ENCODE assay signal across 20 cellular contexts in genomic region chr2:28581312-28581711, GRCh38.
A peak's percentile ranks its signal among the peaks of the same experiment; 100 is the strongest.
DNase-seq lines count a peak whose midpoint lies in the region; ATAC-seq and TF ChIP-seq lines count a peak whose summit lies in the region.
"Had no signal": no experiment of that assay in that cellular context is flagged by ENCODE, and none has a peak within 500 bp of the region (broad histone marks: within the 10 kb centered on the region; RNA-seq: fewer than 3 reads in every experiment).

No MANE protein-coding gene starts in this region.

- DNase-seq in activated T-cell treated with anti-CD3 and anti-CD28 coated beads, Interleukin-2, amount 50 U/mL, for 24 hours, result peak; percentile 7
- DNase-seq in activated T-cell treated with anti-CD3 and anti-CD28 coated beads for 4 hours, result no peak
- no peak for DNase-seq in IMR-90
- no peak for DNase-seq in mesenchymal stem cell
- DNase-seq in stimulated activated effector memory CD8-positive, alpha-beta T cell treated with anti-CD3 and anti-CD28 coated beads, Interleukin-12 subunit alpha, Interleukin-12 subunit beta, amount 100 ng/mL, for 72 hours (ENCODE audit: low spot score in 2 of 2), result no peak
- DNase-seq in A673 (ENCODE audit: low spot score), result no peak
- no peak for DNase-seq in right atrium auricular region (ENCODE audit: low spot score)
- DNase-seq: C1 segment of cervical spinal cord; Calu3; CD4-positive, alpha-beta memory T cell; COR-L47; DMS53; DMS79 treated with DMSO at 0.1 percent for 48 hours; GF-D8; H9; HFFc6 had no signal

- H3K4me1 ChIP-seq in IMR-90 (ENCODE audit: control insufficient read depth, insufficient read depth, low read length), result peaks cover 16% of the 10 kb centered on the region
- peaks cover 23% of the 10 kb centered on the region for H3K4me1 ChIP-seq in mesenchymal stem cell (ENCODE audit: control insufficient read depth, insufficient read depth, low read depth, low read length)
- peaks cover 10% of the 10 kb centered on the region for H3K4me1 ChIP-seq in A673 (ENCODE audit: insufficient read depth, low read length, poor library complexity, severe bottlenecking)
- H3K4me1 ChIP-seq in right atrium auricular region, result peaks cover 0 to 21% of the 10 kb centered on the region in 2 donors

- H3K4ac ChIP-seq in IMR-90 (ENCODE audit: low read depth, low read length) (no peak overlapping the region), mesenchymal stem cell (ENCODE audit: low read depth in 1 of 2, low read length in 2 of 2) (no peak overlapping the region)

- no peak overlapping the region for H2BK20ac ChIP-seq in IMR-90 (ENCODE audit: low read depth, low read length)

- H2BK15ac ChIP-seq in IMR-90 (ENCODE audit: low read depth, low read length) (peak overlapping the region; percentile 68; the same call in 1 of the 3 replicates), mesenchymal stem cell (ENCODE audit: low read depth, poor library complexity, severe bottlenecking) (no peak overlapping the region)

- POLR2A ChIA-PET in IMR-90 (lab: Charles Lee; ENCODE audit: unreplicated experiment), result no interaction called here
- POLR2A ChIA-PET in A673 (lab: Charles Lee; ENCODE audit: low non-redundant PET), result no interaction called here

- H3K4me1 Mint-ChIP-seq in activated T-cell treated with anti-CD3 and anti-CD28 coated beads, Interleukin-2, amount 50 U/mL, for 24 hours (ENCODE audit: low read depth), result peaks cover 35% of the 10 kb centered on the region
- H3K4me1 Mint-ChIP-seq in stimulated activated effector memory CD8-positive, alpha-beta T cell treated with anti-CD3 and anti-CD28 coated beads, Interleukin-12 subunit alpha, Interleukin-12 subunit beta, amount 100 ng/mL, for 72 hours, result peaks cover 12% of the 10 kb centered on the region

- no peaks in the 10 kb centered on the region for H4K20me1 ChIP-seq in IMR-90 (ENCODE audit: insufficient read depth, low read length)

- H4K91ac ChIP-seq in IMR-90 (ENCODE audit: insufficient read depth, low read depth, low read length) (no peak overlapping the region), mesenchymal stem cell (ENCODE audit: low read length) (no peak overlapping the region)

- no peak for TF ChIP-seq RAD21 in IMR-90 (IDR thresholded peaks at IDR 0.05; ENCODE audit: low read length)

- H3K79me1 ChIP-seq in IMR-90 (ENCODE audit: low read depth in 1 of 2, low read length in 2 of 2), result 0 out of 4 replicates have a peak, but pooled peaks cover 0 to 8% of the 10 kb centered on the region in 2 experiments
- no peaks in the 10 kb centered on the region for H3K79me1 ChIP-seq in mesenchymal stem cell (replicated peaks; ENCODE audit: low read length, poor library complexity, severe bottlenecking)

- H3K14ac ChIP-seq in IMR-90 (replicated peaks; ENCODE audit: low read depth, low read length), result no peak overlapping the region
- no peak overlapping the region for H3K14ac ChIP-seq in mesenchymal stem cell (ENCODE audit: low read length in 2 of 2)

- no peak overlapping the region for H3K27ac Mint-ChIP-seq in activated T-cell treated with anti-CD3 and anti-CD28 coated beads, Interleukin-2, amount 50 U/mL, for 24 hours
- peak overlapping the region; percentile 8 for H3K27ac Mint-ChIP-seq in stimulated activated effector memory CD8-positive, alpha-beta T cell treated with anti-CD3 and anti-CD28 coated beads, Interleukin-12 subunit alpha, Interleukin-12 subunit beta, amount 100 ng/mL, for 72 hours
- H3K27ac Mint-ChIP-seq: GM23338, H9, HFFc6 had no signal

- BruUV-seq in IMR-90 (replicated peaks; lab: Mats Ljungman, UMichigan) (no TSS peak), A673 (replicated peaks; lab: Mats Ljungman, UMichigan) (no TSS peak)

- H4K8ac ChIP-seq in IMR-90 (ENCODE audit: low read depth in 2 of 2, low read length in 2 of 2) (no peak overlapping the region), mesenchymal stem cell (ENCODE audit: low read length) (no peak overlapping the region)

- intact Hi-C loops in IMR-90 (cut with micrococcal nuclease) (loop anchor here (5.0 kb wide), 1 partner anchor 221 kb away; no protein-coding TSS in a partner anchor), A673 (cut with micrococcal nuclease; ENCODE audit: unreplicated experiment) (no loop called here)

- H3K36me3 Mint-ChIP-seq in activated T-cell treated with anti-CD3 and anti-CD28 coated beads, Interleukin-2, amount 50 U/mL, for 24 hours (ENCODE audit: low read depth), result no peaks in the 10 kb centered on the region
- H3K36me3 Mint-ChIP-seq in stimulated activated effector memory CD8-positive, alpha-beta T cell treated with anti-CD3 and anti-CD28 coated beads, Interleukin-12 subunit alpha, Interleukin-12 subunit beta, amount 100 ng/mL, for 72 hours, result no peaks in the 10 kb centered on the region
- H3K36me3 Mint-ChIP-seq: CD4-positive, alpha-beta memory T cell had no signal

- peak overlapping the region; percentile 69; the same call in 1 of the 2 replicates for H2BK120ac ChIP-seq in IMR-90 (ENCODE audit: low read depth, low read length)
- H2BK120ac ChIP-seq in mesenchymal stem cell (ENCODE audit: low read depth, low read length), result no peak overlapping the region

- CTCF ChIA-PET in IMR-90 (lab: Yijun Ruan, JAX), result interaction anchor here (0.6 kb wide), 1 partner anchor 15 kb away, joined by 3 read pairs; no protein-coding TSS in a partner anchor
- CTCF ChIA-PET in A673 (lab: Charles Lee), result interaction anchor here (1.6 kb wide), 1 partner anchor 13 kb away, joined by 6 read pairs; no protein-coding TSS in a partner anchor

- no peak overlapping the region for H3K4me3 ChIP-seq in IMR-90 (ENCODE audit: insufficient read depth, low read depth, low read length)
- H3K4me3 ChIP-seq in mesenchymal stem cell (ENCODE audit: insufficient read depth in 1 of 2, low read depth in 1 of 2, low read length in 2 of 2), result no peak overlapping the region
- H3K4me3 ChIP-seq in A673 (ENCODE audit: low read depth, low read length, poor library complexity, severe bottlenecking), result no peak overlapping the region
- no peak overlapping the region for H3K4me3 ChIP-seq in right atrium auricular region
- H3K4me3 ChIP-seq: GM23338 had no signal

- H2AK5ac ChIP-seq in IMR-90 (ENCODE audit: low read depth, low read length) (0 out of 2 replicates have a peak overlapping the region, but pooled peaks have one; percentile 49), mesenchymal stem cell (ENCODE audit: low read length, severe bottlenecking) (no peak overlapping the region)

- H3K9me3 Mint-ChIP-seq in activated T-cell treated with anti-CD3 and anti-CD28 coated beads, Interleukin-2, amount 50 U/mL, for 24 hours, result no peaks in the 10 kb centered on the region
- H3K9me3 Mint-ChIP-seq in stimulated activated effector memory CD8-positive, alpha-beta T cell treated with anti-CD3 and anti-CD28 coated beads, Interleukin-12 subunit alpha, Interleukin-12 subunit beta, amount 100 ng/mL, for 72 hours, result no peaks in the 10 kb centered on the region
- H3K9me3 Mint-ChIP-seq: CD4-positive, alpha-beta memory T cell; GM23338; H9; HFFc6 had no signal

- peaks cover 2% of the 10 kb centered on the region; the same call in 1 of the 2 replicates for H3K9me3 ChIP-seq in IMR-90 (ENCODE audit: control insufficient read depth, insufficient read depth, low read length)
- no peaks in the 10 kb centered on the region for H3K9me3 ChIP-seq in mesenchymal stem cell (ENCODE audit: control insufficient read depth, low read length)
- H3K9me3 ChIP-seq in A673 (ENCODE audit: low read depth, low read length, poor library complexity, severe bottlenecking), result no peaks in the 10 kb centered on the region
- H3K9me3 ChIP-seq in right atrium auricular region, result no peaks in the 10 kb centered on the region

- H2BK5ac ChIP-seq in IMR-90 (ENCODE audit: low read depth, low read length, poor library complexity, severe bottlenecking) (no peak overlapping the region), mesenchymal stem cell (ENCODE audit: low read depth, low read length, poor library complexity, severe bottlenecking) (no peak overlapping the region)

- no peak overlapping the region for H3K9ac ChIP-seq in IMR-90 (ENCODE audit: low read depth, low read length)
- H3K9ac ChIP-seq in mesenchymal stem cell (ENCODE audit: low read length), result no peak overlapping the region

- H3K9me1 ChIP-seq in IMR-90 (ENCODE audit: insufficient read depth, low read length), result peaks cover 12% of the 10 kb centered on the region

- no CpG with 5 or more reads among the region's 4 CpGs for WGBS in IMR-90 (ENCODE audit: extremely low coverage in 2 of 2, insufficient read length in 1 of 2), 2 experiments
- WGBS in mesenchymal stem cell, result 100% methylated on average over 2 of the region's 4 CpGs

- H3K27me3 ChIP-seq in IMR-90 (ENCODE audit: control insufficient read depth, insufficient read depth, low read length), result no peaks in the 10 kb centered on the region
- H3K27me3 ChIP-seq in mesenchymal stem cell (ENCODE audit: control insufficient read depth in 1 of 2, insufficient read depth in 1 of 2, low read length in 2 of 2), result no peaks in the 10 kb centered on the region
- H3K27me3 ChIP-seq in A673 (replicated peaks; ENCODE audit: insufficient read depth, low read depth, low read length, poor library complexity), result no peaks in the 10 kb centered on the region
- H3K27me3 ChIP-seq in right atrium auricular region, result no peaks in the 10 kb centered on the region

- in situ Hi-C loops in IMR-90 (cut with MboI; ENCODE audit: low sequenced_read_pairs), result loop anchor here (25.0 kb wide), 1 partner anchor 331 kb away; no protein-coding TSS in a partner anchor

- no peak overlapping the region for H2AK9ac ChIP-seq in IMR-90 (replicated peaks; ENCODE audit: low read depth, low read length, poor library complexity)

- dilution Hi-C loops in IMR-90 (cut with HindIII; ENCODE audit: low sequenced_read_pairs, unreplicated experiment), result no loop called here

- H3K18ac ChIP-seq in IMR-90 (ENCODE audit: low read depth, low read length) (no peak overlapping the region), mesenchymal stem cell (ENCODE audit: low read depth in 1 of 2, low read length in 2 of 2) (no peak overlapping the region)

- no peak overlapping the region for H3K27ac ChIP-seq in IMR-90 (ENCODE audit: insufficient read depth, low read length)
- no peak overlapping the region for H3K27ac ChIP-seq in mesenchymal stem cell (ENCODE audit: low read length, poor library complexity, severe bottlenecking)
- no peak overlapping the region for H3K27ac ChIP-seq in A673 (ENCODE audit: low read depth, low read length, poor library complexity, severe bottlenecking)
- no peak overlapping the region for H3K27ac ChIP-seq in right atrium auricular region
- H3K27ac ChIP-seq: 22Rv1 had no signal

- ATAC-seq in IMR-90 (ENCODE audit: low read depth) (no peak), HG02970 (IDR thresholded peaks at IDR 0.05; ENCODE audit: low FRiP score, unreplicated experiment) (no peak)
- no peak for ATAC-seq in stimulated activated effector memory CD8-positive, alpha-beta T cell treated with anti-CD3 and anti-CD28 coated beads, Interleukin-12 subunit alpha, Interleukin-12 subunit beta, amount 100 ng/mL, for 72 hours
- ATAC-seq: GM23338, HCT116 had no signal

- no peak overlapping the region for H3K56ac ChIP-seq in IMR-90 (ENCODE audit: extremely low read depth, insufficient read depth, low read length)

- H3K36me3 ChIP-seq in IMR-90 (ENCODE audit: control insufficient read depth, insufficient read depth, low read length) (no peaks in the 10 kb centered on the region), mesenchymal stem cell (ENCODE audit: control insufficient read depth in 1 of 2, insufficient read depth in 2 of 2, low read depth in 1 of 2, low read length in 2 of 2) (no peaks in the 10 kb centered on the region), A673 (ENCODE audit: insufficient read depth, low read length, poor library complexity, severe bottlenecking) (no peaks in the 10 kb centered on the region), right atrium auricular region (no peaks in the 10 kb centered on the region)

- H3K4me2 ChIP-seq in IMR-90 (ENCODE audit: low read depth, low read length) (no peak overlapping the region), mesenchymal stem cell (ENCODE audit: low read length, poor library complexity, severe bottlenecking) (no peak overlapping the region)
- H3K4me2 ChIP-seq: GM23338 had no signal

- H3K4me3 Mint-ChIP-seq in activated T-cell treated with anti-CD3 and anti-CD28 coated beads, Interleukin-2, amount 50 U/mL, for 24 hours, result no peak overlapping the region
- no peak overlapping the region for H3K4me3 Mint-ChIP-seq in stimulated activated effector memory CD8-positive, alpha-beta T cell treated with anti-CD3 and anti-CD28 coated beads, Interleukin-12 subunit alpha, Interleukin-12 subunit beta, amount 100 ng/mL, for 72 hours
- H3K4me3 Mint-ChIP-seq: CD4-positive, alpha-beta memory T cell; GM23338; H9; HFFc6 had no signal

- H4K5ac ChIP-seq in IMR-90 (ENCODE audit: low read depth, low read length), result no peak overlapping the region

- TF ChIP-seq CTCF in IMR-90 (conservative IDR thresholded peaks at IDR 0.05; ENCODE audit: low read depth, low read length), result no peak
- no peak for TF ChIP-seq CTCF in A673 (conservative IDR thresholded peaks at IDR 0.05; ENCODE audit: low read depth, low read length)
- no peak for TF ChIP-seq CTCF in right atrium auricular region (IDR thresholded peaks at IDR 0.05)

- no peak overlapping the region for H3K23ac ChIP-seq in IMR-90 (ENCODE audit: low read depth, low read length)
- no peak overlapping the region for H3K23ac ChIP-seq in mesenchymal stem cell (ENCODE audit: low read length in 2 of 2)

- H3K27me3 Mint-ChIP-seq in activated T-cell treated with anti-CD3 and anti-CD28 coated beads, Interleukin-2, amount 50 U/mL, for 24 hours, result no peaks in the 10 kb centered on the region
- H3K27me3 Mint-ChIP-seq: CD4-positive, alpha-beta memory T cell had no signal

- TF ChIP-seq POLR2A in IMR-90 (IDR thresholded peaks at IDR 0.05; ENCODE audit: low read depth, low read length), result no peak

- H2AFZ ChIP-seq in IMR-90 (replicated peaks; ENCODE audit: low read length, poor library complexity) (no peak overlapping the region), mesenchymal stem cell (ENCODE audit: low read depth, low read length) (no peak overlapping the region)
- H2AFZ ChIP-seq: GM23338 had no signal

- peak overlapping the region; percentile 45 to 62 for H2BK12ac ChIP-seq in mesenchymal stem cell (ENCODE audit: low read length in 2 of 2)
